23 cellular contexts compared by ENCODE assay signal in the genomic region with DNA sequence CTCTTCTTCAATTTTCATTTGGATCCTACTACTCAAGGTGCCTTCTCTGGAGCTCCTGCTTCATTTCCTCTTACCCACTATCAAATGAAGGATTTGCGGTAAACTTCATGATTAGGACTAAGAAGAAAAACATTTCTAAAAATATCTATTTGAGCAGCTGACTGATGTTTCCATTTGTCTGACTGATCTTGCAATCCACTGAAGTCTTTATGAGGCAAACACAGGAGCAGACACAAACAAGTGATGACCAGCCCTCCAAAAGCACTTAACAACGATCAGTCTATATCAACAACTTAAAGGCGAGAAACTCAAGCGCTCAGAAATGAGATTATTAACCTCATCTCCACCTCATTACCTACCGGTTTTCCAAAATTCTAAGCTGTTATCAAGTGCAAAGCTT. TPM values are rescaled to one million over a fixed set of nuclear protein-coding genes. Genes with fewer than 3 reads are reported as not detected.
A peak's percentile ranks its signal among the peaks of the same experiment; 100 is the strongest.
DNase-seq lines count a peak whose midpoint lies in the region; ATAC-seq lines count a peak whose summit lies in the region.
"Had no signal": no experiment of that assay in that cellular context is flagged by ENCODE, and none has a peak within 500 bp of the region (broad histone marks: within the 10 kb centered on the region; RNA-seq: fewer than 3 reads in every experiment).

No MANE protein-coding gene starts in this region.

- in situ Hi-C loops in ACHN (cut with HindIII; ENCODE audit: low pct_ligation_motif_present, low pct_unique_long_range_greater_than_20kb, low sequenced_read_pairs), result no loop called here

- ATAC-seq in Right ventricle myocardium superior (ENCODE audit: poor library complexity) (peak; percentile 73), left ventricle myocardium superior (peak; percentile 78), HG03159 (IDR thresholded peaks at IDR 0.05; ENCODE audit: unreplicated experiment) (no peak), GM21529 (IDR thresholded peaks at IDR 0.05; ENCODE audit: unreplicated experiment) (no peak)
- ATAC-seq: gastroesophageal sphincter; natural killer cell treated with Interleukin-12 subunit alpha and Interleukin-12 subunit beta and Interleukin-15 and Interleukin-18, amount 100 ng/mL, for 72 hours; right lobe of liver had no signal

- DNase-seq in Right ventricle myocardium superior (no peak), cardiac septum (ENCODE audit: low spot score) (no peak), amniotic epithelial cell (ENCODE audit: low read depth) (peak; percentile 92), left ventricle myocardium superior (no peak), stromal cell of bone marrow (ENCODE audit: low read depth) (peak; percentile 7), ACHN (no peak)
- DNase-seq: activated naive CD4-positive, alpha-beta T cell treated with anti-CD3 and anti-CD28 coated beads, Interleukin-2, amount 10 ng/mL, durations not matched to agents 7 days and 5 days; anterior cingulate cortex; Calu3; cerebellar nuclear complex; erythroblast; GOT3; MM.1S; NCI-H1436; NCI-H2107; NCI-H524; ovary; right lobe of liver; SHP77 had no signal

- intact Hi-C loops in Right ventricle myocardium superior (cut with DNase I) (no loop called here), cardiac septum (cut with DNase I) (no loop called here), left ventricle myocardium superior (cut with micrococcal nuclease) (no loop called here)

RNA-seq across cellular contexts. Expression of gene OSBPL8, which starts 26.2 kb away (rescaled TPM):
- total RNA-seq in Right ventricle myocardium superior (24.9 TPM), cardiac septum (43.2 TPM), left ventricle myocardium superior (28.3 TPM)

Comparison
In these comparisons a context has a peak if more than half of its experiments do, and no peak if none do; other contexts are left out.
1. ATAC-seq: peak in Right ventricle myocardium superior (single experiment) and left ventricle myocardium superior (single experiment); none in HG03159 (single experiment) and GM21529 (single experiment).
2. DNase-seq: peak in amniotic epithelial cell (single experiment) and stromal cell of bone marrow (single experiment); none in Right ventricle myocardium superior (single experiment), cardiac septum (single experiment), left ventricle myocardium superior (single experiment) and ACHN (single experiment).